Comparison of ENCODE assay signal across 8 cellular contexts in the genomic region with DNA sequence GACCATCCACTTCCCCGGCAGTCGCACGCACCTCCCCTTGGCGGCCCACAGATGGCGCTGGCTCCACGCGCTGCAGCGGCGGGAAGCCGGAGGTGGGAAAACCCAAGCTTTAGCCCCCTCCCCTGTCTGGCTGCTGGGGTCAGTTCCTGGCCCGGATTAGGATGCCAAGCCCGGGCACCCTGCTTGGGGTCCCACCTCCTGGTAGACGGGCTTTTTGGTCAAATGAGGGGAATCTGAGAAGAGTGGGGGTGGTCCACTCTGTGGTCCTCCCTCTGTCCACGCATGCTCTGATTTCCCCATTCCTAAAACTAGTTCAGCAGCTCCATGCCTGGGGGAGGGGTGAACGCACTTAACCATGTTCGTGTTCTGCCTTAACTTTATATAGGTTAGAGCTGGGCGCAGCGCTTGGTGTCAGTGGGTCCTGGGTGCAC. TPM values are rescaled to one million over a fixed set of nuclear protein-coding genes. Genes with fewer than 3 reads are reported as not detected.
DNase-seq lines count a peak whose midpoint lies in the region; ATAC-seq, FAIRE-seq and TF ChIP-seq lines count a peak whose summit lies in the region.

No MANE protein-coding gene starts in this region.

- H3K9ac ChIP-seq in HepG2 (ENCODE audit: insufficient read depth, low read depth, low read length): no peak overlapping the region

- TF ChIP-seq CTCF in CD14-positive monocyte (IDR thresholded peaks at IDR 0.05) (peak; percentile 97), HL-60 (IDR thresholded peaks at IDR 0.05; ENCODE audit: insufficient read depth, low read length) (peak; percentile 11), HepG2 (CRISPR knock-in tag; IDR thresholded peaks at IDR 0.05) (peak; percentile 86), vagina (IDR thresholded peaks at IDR 0.05) (peak in 2 of 3 experiments; percentile 39 to 44)

- H3K36me3 ChIP-seq in HepG2 (replicated peaks in 1 of 2; ENCODE audit: control insufficient read depth in 1 of 2, insufficient read depth in 2 of 2, low read length in 2 of 2) (no peaks in the 10 kb centered on the region), vagina (no peaks in the 10 kb centered on the region)

- CTCF ChIA-PET in HepG2 (lab: Yijun Ruan, JAX; ENCODE audit: low intra/inter-chr PET ratio, low total read pairs): interaction anchor here (1.1 kb wide), 1 partner anchor 104 kb away, joined by 3 read pairs; no protein-coding TSS in a partner anchor

- no peaks in the 10 kb centered on the region for H3K36me3 Mint-ChIP-seq in CD14-positive monocyte
- no peaks in the 10 kb centered on the region for H3K36me3 Mint-ChIP-seq in activated naive CD8-positive, alpha-beta T cell treated with anti-CD3 and anti-CD28 coated beads, Interleukin-2, amount 50 U/mL, for 24 hours (ENCODE audit: low read depth)

- no peak for TF ChIP-seq EP300 in HepG2 (IDR thresholded peaks at IDR 0.05; ENCODE audit: low read depth in 2 of 2, low read length in 2 of 2)
- no peak for TF ChIP-seq EP300 in HepG2 (CRISPR knock-in tag; IDR thresholded peaks at IDR 0.05; ENCODE audit: borderline replicate concordance)

- no peak overlapping the region for H3K4me3 ChIP-seq in HL-60 (replicated peaks; ENCODE audit: insufficient read depth, low read length)
- H3K4me3 ChIP-seq in HepG2 (replicated peaks in 1 of 3; ENCODE audit: insufficient read depth in 1 of 3, low read depth in 2 of 3, low read length in 3 of 3): no peak overlapping the region
- H3K4me3 ChIP-seq in vagina: no peak overlapping the region

- H3K9me3 ChIP-seq in HepG2 (ENCODE audit: low read length) (no peaks in the 10 kb centered on the region), vagina (no peaks in the 10 kb centered on the region)

- peaks cover 54% of the 10 kb centered on the region for H3K4me1 Mint-ChIP-seq in CD14-positive monocyte
- H3K4me1 Mint-ChIP-seq in activated naive CD8-positive, alpha-beta T cell treated with anti-CD3 and anti-CD28 coated beads, Interleukin-2, amount 50 U/mL, for 24 hours: peaks cover 34% of the 10 kb centered on the region

- peak; percentile 53 for DNase-seq in CD14-positive monocyte (ENCODE audit: low spot score)
- DNase-seq in HL-60 (ENCODE audit: low read depth in 1 of 2, low spot score in 1 of 2): no peak
- peak; percentile 62 for DNase-seq in activated naive CD8-positive, alpha-beta T cell treated with anti-CD3 and anti-CD28 coated beads, Interleukin-2, amount 50 U/mL, for 24 hours
- DNase-seq in HepG2 (ENCODE audit: low spot score): no peak
- peak in 1 of 2 donors; percentile 70 for DNase-seq in vagina (ENCODE audit: extremely low spot score in 2 of 2)
- DNase-seq in HT-29 (ENCODE audit: low spot score): no peak
- DNase-seq in NCI-H526 treated with DMSO at 0.1 percent for 48 hours (lab: John Stamatoyannopoulos, UW): no peak
- no peak for DNase-seq in mucosa of gallbladder (ENCODE audit: low spot score)

- H3K4me1 ChIP-seq in HepG2 (ENCODE audit: insufficient read depth, low read length) (no peaks in the 10 kb centered on the region), vagina (no peaks in the 10 kb centered on the region)

- 42% methylated on average over 5 of the region's 18 CpGs for WGBS in HepG2 (ENCODE audit: low lambda C conversion rate)

- peaks cover 0 to 11% (median 2%) of the 10 kb centered on the region in 3 donors for H3K27me3 Mint-ChIP-seq in CD14-positive monocyte (ENCODE audit: low read depth in 3 of 3)
- H3K27me3 Mint-ChIP-seq in activated naive CD8-positive, alpha-beta T cell treated with anti-CD3 and anti-CD28 coated beads, Interleukin-2, amount 50 U/mL, for 24 hours: peaks cover 10% of the 10 kb centered on the region

- peaks cover 0 to 5% (median 3%) of the 10 kb centered on the region in 7 donors for H3K9me3 Mint-ChIP-seq in CD14-positive monocyte
- H3K9me3 Mint-ChIP-seq in activated naive CD8-positive, alpha-beta T cell treated with anti-CD3 and anti-CD28 coated beads, Interleukin-2, amount 50 U/mL, for 24 hours: no peaks in the 10 kb centered on the region

- peak overlapping the region; percentile 98 to 100 (median 99) for H3K27ac Mint-ChIP-seq in CD14-positive monocyte
- H3K27ac Mint-ChIP-seq in activated naive CD8-positive, alpha-beta T cell treated with anti-CD3 and anti-CD28 coated beads, Interleukin-2, amount 50 U/mL, for 24 hours: peak overlapping the region; percentile 52

- in situ Hi-C loops in HepG2 (cut with HindIII; ENCODE audit: extremely low pct_ligation_motif_present, low pct_unique_long_range_greater_than_20kb): loop anchor here (10.0 kb wide), 1 partner anchor 108 kb away; no protein-coding TSS in a partner anchor

- no peak overlapping the region for H3K4me2 ChIP-seq in HepG2 (ENCODE audit: low read depth, low read length)

- H4K20me1 ChIP-seq in HepG2 (ENCODE audit: insufficient read depth, low read length): no peaks in the 10 kb centered on the region

- H3K27ac ChIP-seq in HL-60 (replicated peaks) (no peak overlapping the region), HepG2 (ENCODE audit: extremely low read length, insufficient read depth, low read length) (no peak overlapping the region), vagina (no peak overlapping the region)

- no TSS peak for BruUV-seq in HepG2 (replicated peaks; lab: Mats Ljungman, UMichigan)

- ATAC-seq in activated naive CD8-positive, alpha-beta T cell treated with anti-CD3 and anti-CD28 coated beads, Interleukin-2, amount 50 U/mL, for 24 hours: no peak
- peak; percentile 63 for ATAC-seq in HepG2

- POLR2A ChIA-PET in HepG2 (lab: Yijun Ruan, JAX): no interaction called here

- no peak for FAIRE-seq in HepG2 (lab: Jason Lieb, UNC)

- H3K27me3 ChIP-seq in HL-60 (ENCODE audit: insufficient read depth, poor library complexity, severe bottlenecking) (no peaks in the 10 kb centered on the region), HepG2 (ENCODE audit: control insufficient read depth in 1 of 2, insufficient read depth in 2 of 2, low read length in 2 of 2) (no peaks in the 10 kb centered on the region; a peak in 2 of 5 replicates), vagina (no peaks in the 10 kb centered on the region)

- peak; percentile 44; the same call in 1 of the 2 replicates for TF ChIP-seq RAD21 in HepG2 (CRISPR knock-in tag; IDR thresholded peaks at IDR 0.05)

- intact Hi-C loops in CD14-positive monocyte (cut with micrococcal nuclease): loop anchor here in 1 of 2 donors (10.0 kb wide), 2 partner anchors 112 to 412 kb away; a partner anchor contains a TSS
- intact Hi-C loops in HepG2 (cut with micrococcal nuclease; ENCODE audit: unreplicated experiment): loop anchor here (2.0 kb wide), 1 partner anchor 102 kb away; no protein-coding TSS in a partner anchor
- intact Hi-C loops in vagina (cut with DNase I): no loop called here

- H3K4me3 Mint-ChIP-seq in CD14-positive monocyte: peak overlapping the region in 1 of 2 donors; percentile 55
- H3K4me3 Mint-ChIP-seq in activated naive CD8-positive, alpha-beta T cell treated with anti-CD3 and anti-CD28 coated beads, Interleukin-2, amount 50 U/mL, for 24 hours: no peak overlapping the region

- no peak overlapping the region for H2AFZ ChIP-seq in HepG2 (ENCODE audit: low read length)

- H3K79me2 ChIP-seq in HepG2 (ENCODE audit: insufficient read depth, low read length): no peaks in the 10 kb centered on the region

- no peak for TF ChIP-seq POLR2A in HepG2 (IDR thresholded peaks at IDR 0.05; ENCODE audit: insufficient read depth in 1 of 2, low read depth in 2 of 2, low read length in 2 of 2)
- no peak for TF ChIP-seq POLR2A in vagina (IDR thresholded peaks at IDR 0.05)

RNA-seq across cellular contexts. Expression of a gene that starts 8.1 kb away (rescaled TPM):
- polyA plus RNA-seq in CD14-positive monocyte: 10 to 100 TPM; 13.1 to 47.6 TPM
- 0.04 TPM in 1 of 2 replicates, not detected in the other for total RNA-seq in HepG2 (2016; rRNA removed; fragmentation: Illumina TruSeq; extraction: Trizol)
- total RNA-seq in HepG2 (2016; cell fraction: cytosol; rRNA removed; fragmentation: Illumina TruSeq; extraction: Trizol; ENCODE audit: low read depth): not detected in 2 replicates
- not detected in 2 replicates for total RNA-seq in HepG2 (2016; cell fraction: insoluble cytoplasmic fraction; rRNA removed; fragmentation: Illumina TruSeq; extraction: Trizol)
- total RNA-seq in HepG2 (2016; cell fraction: membrane; rRNA removed; fragmentation: Illumina TruSeq; extraction: Trizol): not detected in 2 replicates
- total RNA-seq in HepG2 (2016; cell fraction: nucleus; rRNA removed; fragmentation: Illumina TruSeq; extraction: Trizol): not detected in 2 replicates
- polyA plus RNA-seq in HepG2 (2011; rRNA removed): 0.03 TPM in 1 of 2 replicates, not detected in the other
- polyA plus RNA-seq in HepG2 (2011; cell fraction: cytosol; rRNA removed): 0.03 TPM in 1 of 2 replicates, not detected in the other
- 0.16 TPM in 1 of 2 replicates, not detected in the other for polyA plus RNA-seq in HepG2 (2011; cell fraction: nucleus; rRNA removed)
- polyA plus RNA-seq in HepG2 (2012): not detected in 2 replicates
- polyA plus RNA-seq in HepG2 (2016; cell fraction: cytosol; fragmentation: Illumina TruSeq; extraction: Trizol; ENCODE audit: low read depth): not detected in 2 replicates
- polyA plus RNA-seq in HepG2 (2016; cell fraction: insoluble cytoplasmic fraction; fragmentation: Illumina TruSeq; extraction: Trizol; ENCODE audit: low read depth): not detected in 2 replicates
- polyA plus RNA-seq in HepG2 (2016; cell fraction: membrane; fragmentation: Illumina TruSeq; extraction: Trizol; ENCODE audit: low read depth): not detected in 2 replicates
- polyA plus RNA-seq in HepG2 (2016; cell fraction: nucleus; fragmentation: Illumina TruSeq; extraction: Trizol; ENCODE audit: insufficient read depth, low read depth): 0.11 and 0.41 TPM in 2 replicates
- 0.40 and 20.8 TPM in 2 replicates for polyA minus RNA-seq in HepG2 (2011; rRNA and poly(A)+ RNA removed; ENCODE audit: low replicate concordance)
- not detected in 2 replicates for polyA minus RNA-seq in HepG2 (2011; cell fraction: cytosol; rRNA and poly(A)+ RNA removed)
- polyA minus RNA-seq in HepG2 (2011; cell fraction: nucleus; rRNA and poly(A)+ RNA removed): not detected in 2 replicates
- 4.9 TPM for total RNA-seq in vagina
- total RNA-seq in HT-29 (2014; rRNA removed; shearing (Covaris generic)): not detected in 2 replicates
- 5.1 TPM for total RNA-seq in mucosa of gallbladder

RNA-seq across cellular contexts. Expression of a gene that starts 48.5 kb away (rescaled TPM):
- polyA plus RNA-seq in CD14-positive monocyte: not detected
- not detected in 2 replicates for total RNA-seq in HepG2 (2016; rRNA removed; fragmentation: Illumina TruSeq; extraction: Trizol)
- not detected in 2 replicates for total RNA-seq in HepG2 (2016; cell fraction: cytosol; rRNA removed; fragmentation: Illumina TruSeq; extraction: Trizol; ENCODE audit: low read depth)
- total RNA-seq in HepG2 (2016; cell fraction: insoluble cytoplasmic fraction; rRNA removed; fragmentation: Illumina TruSeq; extraction: Trizol): not detected in 2 replicates
- total RNA-seq in HepG2 (2016; cell fraction: membrane; rRNA removed; fragmentation: Illumina TruSeq; extraction: Trizol): not detected in 2 replicates
- total RNA-seq in HepG2 (2016; cell fraction: nucleus; rRNA removed; fragmentation: Illumina TruSeq; extraction: Trizol): not detected in 2 replicates
- polyA plus RNA-seq in HepG2 (2011; rRNA removed): not detected in 2 replicates
- polyA plus RNA-seq in HepG2 (2011; cell fraction: cytosol; rRNA removed): not detected in 2 replicates
- polyA plus RNA-seq in HepG2 (2011; cell fraction: nucleus; rRNA removed): not detected in 2 replicates
- not detected in 2 replicates for polyA plus RNA-seq in HepG2 (2012)
- polyA plus RNA-seq in HepG2 (2016; cell fraction: cytosol; fragmentation: Illumina TruSeq; extraction: Trizol; ENCODE audit: low read depth): not detected in 2 replicates
- polyA plus RNA-seq in HepG2 (2016; cell fraction: insoluble cytoplasmic fraction; fragmentation: Illumina TruSeq; extraction: Trizol; ENCODE audit: low read depth): not detected in 2 replicates
- not detected in 2 replicates for polyA plus RNA-seq in HepG2 (2016; cell fraction: membrane; fragmentation: Illumina TruSeq; extraction: Trizol; ENCODE audit: low read depth)
- polyA plus RNA-seq in HepG2 (2016; cell fraction: nucleus; fragmentation: Illumina TruSeq; extraction: Trizol; ENCODE audit: insufficient read depth, low read depth): not detected in 2 replicates
- not detected in 2 replicates for polyA minus RNA-seq in HepG2 (2011; rRNA and poly(A)+ RNA removed; ENCODE audit: low replicate concordance)
- not detected in 2 replicates for polyA minus RNA-seq in HepG2 (2011; cell fraction: cytosol; rRNA and poly(A)+ RNA removed)
- polyA minus RNA-seq in HepG2 (2011; cell fraction: nucleus; rRNA and poly(A)+ RNA removed): not detected in 2 replicates
- 0.74 TPM for total RNA-seq in vagina
- not detected in 2 replicates for total RNA-seq in HT-29 (2014; rRNA removed; shearing (Covaris generic))
- total RNA-seq in mucosa of gallbladder: not detected

RNA-seq across cellular contexts. Expression of a gene that starts 48.5 kb away (rescaled TPM):
- polyA plus RNA-seq in CD14-positive monocyte: under 1 TPM; 0.02 to 0.15 TPM
- total RNA-seq in HepG2 (2016; rRNA removed; fragmentation: Illumina TruSeq; extraction: Trizol): not detected in 2 replicates
- not detected in 2 replicates for total RNA-seq in HepG2 (2016; cell fraction: cytosol; rRNA removed; fragmentation: Illumina TruSeq; extraction: Trizol; ENCODE audit: low read depth)
- total RNA-seq in HepG2 (2016; cell fraction: insoluble cytoplasmic fraction; rRNA removed; fragmentation: Illumina TruSeq; extraction: Trizol): not detected in 2 replicates
- total RNA-seq in HepG2 (2016; cell fraction: membrane; rRNA removed; fragmentation: Illumina TruSeq; extraction: Trizol): not detected in 2 replicates
- total RNA-seq in HepG2 (2016; cell fraction: nucleus; rRNA removed; fragmentation: Illumina TruSeq; extraction: Trizol): not detected in 2 replicates
- polyA plus RNA-seq in HepG2 (2011; rRNA removed): not detected in 2 replicates
- not detected in 2 replicates for polyA plus RNA-seq in HepG2 (2011; cell fraction: cytosol; rRNA removed)
- not detected in 2 replicates for polyA plus RNA-seq in HepG2 (2011; cell fraction: nucleus; rRNA removed)
- polyA plus RNA-seq in HepG2 (2012): 0.07 and 0.11 TPM in 2 replicates
- not detected in 2 replicates for polyA plus RNA-seq in HepG2 (2016; cell fraction: cytosol; fragmentation: Illumina TruSeq; extraction: Trizol; ENCODE audit: low read depth)
- not detected in 2 replicates for polyA plus RNA-seq in HepG2 (2016; cell fraction: insoluble cytoplasmic fraction; fragmentation: Illumina TruSeq; extraction: Trizol; ENCODE audit: low read depth)
- polyA plus RNA-seq in HepG2 (2016; cell fraction: membrane; fragmentation: Illumina TruSeq; extraction: Trizol; ENCODE audit: low read depth): not detected in 2 replicates
- not detected in 2 replicates for polyA plus RNA-seq in HepG2 (2016; cell fraction: nucleus; fragmentation: Illumina TruSeq; extraction: Trizol; ENCODE audit: insufficient read depth, low read depth)
- not detected in 2 replicates for polyA minus RNA-seq in HepG2 (2011; rRNA and poly(A)+ RNA removed; ENCODE audit: low replicate concordance)
- polyA minus RNA-seq in HepG2 (2011; cell fraction: cytosol; rRNA and poly(A)+ RNA removed): not detected in 2 replicates
- not detected in 2 replicates for polyA minus RNA-seq in HepG2 (2011; cell fraction: nucleus; rRNA and poly(A)+ RNA removed)
- total RNA-seq in vagina: 0.74 TPM
- not detected in 2 replicates for total RNA-seq in HT-29 (2014; rRNA removed; shearing (Covaris generic))
- total RNA-seq in mucosa of gallbladder: 0.14 TPM

Comparison
In these comparisons a context has a peak if more than half of its experiments do, and no peak if none do; other contexts are left out.
1. DNase-seq: peak in CD14-positive monocyte (single experiment) and activated naive CD8-positive, alpha-beta T cell treated with anti-CD3 and anti-CD28 coated beads, Interleukin-2, amount 50 U/mL, for 24 hours (single experiment); none in HL-60 (0 of 2), HepG2 (single experiment), HT-29 (single experiment), NCI-H526 treated with DMSO at 0.1 percent for 48 hours (single experiment) and mucosa of gallbladder (single experiment).
2. CTCF ChIP-seq: peak in every context shown above with its lines; median percentile 97 in CD14-positive monocyte; 86 in HepG2; 42 in vagina; 11 in HL-60.